In the genomic region with DNA sequence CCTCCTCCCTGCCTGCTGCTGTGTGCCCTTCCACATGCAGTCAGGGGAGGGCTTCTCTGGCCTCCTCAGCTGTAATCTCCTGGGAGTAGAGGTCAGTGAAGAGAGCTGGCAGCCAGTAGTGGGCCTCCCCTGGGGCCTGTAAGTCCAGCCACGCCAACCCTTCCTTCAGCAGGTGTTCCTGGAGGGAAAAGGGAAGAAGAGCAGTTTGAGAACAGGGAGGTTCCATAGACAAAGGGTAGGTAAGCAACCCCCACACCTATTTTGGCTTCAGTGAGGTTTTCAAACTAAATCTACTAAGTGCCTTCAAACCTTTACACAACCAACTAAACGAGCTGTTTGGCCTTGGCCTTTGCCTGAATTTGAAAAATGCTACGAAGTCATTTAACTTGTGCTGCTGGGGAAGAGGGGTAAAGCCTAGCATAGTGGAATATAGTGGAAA, we compare ENCODE assay signal across 21 cellular contexts. TPM values are rescaled to one million over a fixed set of nuclear protein-coding genes. Genes with fewer than 3 reads are reported as not detected.
A peak's percentile ranks its signal among the peaks of the same experiment; 100 is the strongest.
DNase-seq lines count a peak whose midpoint lies in the region; ATAC-seq and TF ChIP-seq lines count a peak whose summit lies in the region.
"Had no signal": no experiment of that assay in that cellular context is flagged by ENCODE, and none has a peak within 500 bp of the region (broad histone marks: within the 10 kb centered on the region; RNA-seq: fewer than 3 reads in every experiment).

No MANE protein-coding gene starts in this region.

- H3K27me3 Mint-ChIP-seq in activated naive CD8-positive, alpha-beta T cell treated with anti-CD3 and anti-CD28 coated beads, Interleukin-2, amount 50 U/mL, for 24 hours, result no peaks in the 10 kb centered on the region
- peaks cover 3% of the 10 kb centered on the region for H3K27me3 Mint-ChIP-seq in nephron (ENCODE audit: low read depth)
- H3K27me3 Mint-ChIP-seq: stimulated activated naive CD8-positive, alpha-beta T cell treated with anti-CD3 and anti-CD28 coated beads, Interleukin-15, amount 100 ng/mL, for 72 hours had no signal

- H3K9me3 ChIP-seq in aorta (ENCODE audit: control insufficient read depth, low read length), result no peaks in the 10 kb centered on the region
- H3K9me3 ChIP-seq: prostate gland had no signal

- peaks cover 54% of the 10 kb centered on the region for H3K36me3 Mint-ChIP-seq in activated naive CD8-positive, alpha-beta T cell treated with anti-CD3 and anti-CD28 coated beads, Interleukin-2, amount 50 U/mL, for 24 hours (ENCODE audit: low read depth)
- peaks cover 79% of the 10 kb centered on the region for H3K36me3 Mint-ChIP-seq in nephron (ENCODE audit: low read depth)

- H3K4me3 Mint-ChIP-seq in activated naive CD8-positive, alpha-beta T cell treated with anti-CD3 and anti-CD28 coated beads, Interleukin-2, amount 50 U/mL, for 24 hours, result no peak overlapping the region
- no peak overlapping the region for H3K4me3 Mint-ChIP-seq in nephron
- H3K4me3 Mint-ChIP-seq: CD14-positive monocyte; stimulated activated naive CD8-positive, alpha-beta T cell treated with anti-CD3 and anti-CD28 coated beads, Interleukin-15, amount 100 ng/mL, for 72 hours had no signal

- H3K27me3 ChIP-seq in H7 (ENCODE audit: control insufficient read depth, insufficient read depth, low read length) (no peaks in the 10 kb centered on the region), aorta (ENCODE audit: control insufficient read depth in 1 of 2, insufficient read depth in 2 of 2, low read length in 1 of 2) (no peaks in the 10 kb centered on the region)

- TF ChIP-seq POLR2A in NB4 (IDR thresholded peaks at IDR 0.05; ENCODE audit: extremely low read depth, insufficient read length), result no peak

- TF ChIP-seq CTCF in NB4 (IDR thresholded peaks at IDR 0.05; ENCODE audit: low read depth, low read length) (no peak), nephron (IDR thresholded peaks at IDR 0.05; ENCODE audit: unreplicated experiment in 3 of 3) (no peak)

- WGBS in aorta, 2 donors, result 29 to 33% methylated on average over 3 of the region's 3 CpGs

- peak overlapping the region; percentile 65 for H3K27ac Mint-ChIP-seq in activated naive CD8-positive, alpha-beta T cell treated with anti-CD3 and anti-CD28 coated beads, Interleukin-2, amount 50 U/mL, for 24 hours
- H3K27ac Mint-ChIP-seq in nephron, result peak overlapping the region; percentile 7 to 67 (median 50)

- peaks cover 4% of the 10 kb centered on the region for H3K4me1 Mint-ChIP-seq in activated naive CD8-positive, alpha-beta T cell treated with anti-CD3 and anti-CD28 coated beads, Interleukin-2, amount 50 U/mL, for 24 hours
- H3K4me1 Mint-ChIP-seq in nephron, result no peaks in the 10 kb centered on the region

- intact Hi-C loops in aorta (cut with DNase I), result no loop called here

- H3K9me3 Mint-ChIP-seq in activated naive CD8-positive, alpha-beta T cell treated with anti-CD3 and anti-CD28 coated beads, Interleukin-2, amount 50 U/mL, for 24 hours, result no peaks in the 10 kb centered on the region
- no peaks in the 10 kb centered on the region for H3K9me3 Mint-ChIP-seq in nephron
- H3K9me3 Mint-ChIP-seq: CD14-positive monocyte; stimulated activated naive CD8-positive, alpha-beta T cell treated with anti-CD3 and anti-CD28 coated beads, Interleukin-15, amount 100 ng/mL, for 72 hours had no signal

- peaks cover 46% of the 10 kb centered on the region for H3K36me3 ChIP-seq in H7 (replicated peaks; ENCODE audit: control insufficient read depth, insufficient read depth, low read length)
- peaks cover 4 to 10% of the 10 kb centered on the region in 2 donors for H3K36me3 ChIP-seq in aorta (ENCODE audit: control insufficient read depth in 1 of 2, insufficient read depth in 2 of 2, low read length in 1 of 2)

- no peak overlapping the region for H3K27ac ChIP-seq in aorta (ENCODE audit: low read depth in 1 of 2, low read length in 2 of 2)
- H3K27ac ChIP-seq: prostate gland had no signal

- no peak for ATAC-seq in activated naive CD8-positive, alpha-beta T cell treated with anti-CD3 and anti-CD28 coated beads, Interleukin-2, amount 50 U/mL, for 24 hours
- no peak for ATAC-seq in aorta (ENCODE audit: low FRiP score)
- ATAC-seq: left ventricle myocardium superior; stimulated activated naive CD8-positive, alpha-beta T cell treated with anti-CD3 and anti-CD28 coated beads, Interleukin-15, amount 100 ng/mL, for 72 hours had no signal

- DNase-seq in NCI-H1417 (lab: John Stamatoyannopoulos, UW) (peak in 2 of 3 experiments; percentile 12 to 50), NCI-H1417 treated with DMSO at 0.1 percent for 48 hours (lab: John Stamatoyannopoulos, UW) (no peak), NB4 (ENCODE audit: low read depth) (peak; percentile 73), NCI-H1105 treated with DMSO at 0.1 percent for 48 hours (lab: John Stamatoyannopoulos, UW) (no peak), H7 (no peak), aorta (no peak)
- no peak for DNase-seq in activated naive CD8-positive, alpha-beta T cell treated with anti-CD3 and anti-CD28 coated beads, Interleukin-2, amount 50 U/mL, for 24 hours
- DNase-seq: 8988T; activated gamma-delta T cell; cortex of kidney; DMS79 treated with DMSO at 0.1 percent for 48 hours; left ventricle myocardium superior; NCI-H1048; stimulated activated CD4-positive, alpha-beta T cell treated with anti-CD3 and anti-CD28 coated beads, Interleukin-12 subunit alpha, Interleukin-12 subunit beta, amount 100 ng/mL, for 4 hours; stimulated activated naive CD8-positive, alpha-beta T cell treated with anti-CD3 and anti-CD28 coated beads, Interleukin-15, amount 100 ng/mL, for 72 hours had no signal

- no peak overlapping the region for H3K4me3 ChIP-seq in NB4 (ENCODE audit: low read depth, low read length)
- no peak overlapping the region for H3K4me3 ChIP-seq in H7 (ENCODE audit: insufficient read depth, low read depth, low read length)
- H3K4me3 ChIP-seq in aorta (ENCODE audit: low read length in 2 of 2), result no peak overlapping the region
- H3K4me3 ChIP-seq: prostate gland had no signal

- no peaks in the 10 kb centered on the region for H3K4me1 ChIP-seq in aorta (ENCODE audit: control insufficient read depth in 1 of 2, insufficient read depth in 2 of 2, low read length in 2 of 2)
- H3K4me1 ChIP-seq: prostate gland had no signal

RNA-seq across cellular contexts. Expression of a gene that starts 14.2 kb away (rescaled TPM):
- total RNA-seq in H7 (2014; rRNA removed; shearing (Covaris generic)), result 62.3 and 98.0 TPM in 2 replicates
- 10 to 100 TPM; 78.8 to 82.9 TPM for total RNA-seq in aorta
- polyA plus RNA-seq in aorta, result 100 to 1,000 TPM; 148 to 217 TPM

RNA-seq across cellular contexts. Expression of a gene that starts 22.2 kb away (rescaled TPM):
- 65.4 and 67.2 TPM in 2 replicates for total RNA-seq in H7 (2014; rRNA removed; shearing (Covaris generic))
- 10 to 100 TPM; 67.6 to 84.0 TPM for total RNA-seq in aorta
- 10 to 100 TPM; 29.8 to 54.7 TPM for polyA plus RNA-seq in aorta

RNA-seq across cellular contexts. Expression of a gene that starts 37.9 kb away (rescaled TPM):
- total RNA-seq in H7 (2014; rRNA removed; shearing (Covaris generic)), result 162 and 249 TPM in 2 replicates
- total RNA-seq in aorta, result 10 to 100 TPM; 30.4 to 42.6 TPM
- 100 to 1,000 TPM; 133 to 250 TPM for polyA plus RNA-seq in aorta

RNA-seq across cellular contexts. Expression of a gene that starts 37.9 kb away (rescaled TPM):
- total RNA-seq in H7 (2014; rRNA removed; shearing (Covaris generic)), result 0.52 and 2.1 TPM in 2 replicates
- not detected for total RNA-seq in aorta
- 1 to 10 TPM in 1 of 2 donors, not detected in 1; 3.3 TPM for polyA plus RNA-seq in aorta
- total RNA-seq: frontal cortex, left ventricle myocardium superior, prostate gland, SK-MEL-5, urinary bladder had no signal
- polyA plus RNA-seq: CD14-positive monocyte, urinary bladder had no signal

Comparison
In these comparisons a context has a peak if more than half of its experiments do, and no peak if none do; other contexts are left out.
1. DNase-seq: peak in NCI-H1417 (2 of 3) and NB4 (single experiment); none in NCI-H1417 treated with DMSO at 0.1 percent for 48 hours (single experiment), activated naive CD8-positive, alpha-beta T cell treated with anti-CD3 and anti-CD28 coated beads, Interleukin-2, amount 50 U/mL, for 24 hours (single experiment), NCI-H1105 treated with DMSO at 0.1 percent for 48 hours (single experiment), H7 (single experiment) and aorta (0 of 2).